In the genomic region with DNA sequence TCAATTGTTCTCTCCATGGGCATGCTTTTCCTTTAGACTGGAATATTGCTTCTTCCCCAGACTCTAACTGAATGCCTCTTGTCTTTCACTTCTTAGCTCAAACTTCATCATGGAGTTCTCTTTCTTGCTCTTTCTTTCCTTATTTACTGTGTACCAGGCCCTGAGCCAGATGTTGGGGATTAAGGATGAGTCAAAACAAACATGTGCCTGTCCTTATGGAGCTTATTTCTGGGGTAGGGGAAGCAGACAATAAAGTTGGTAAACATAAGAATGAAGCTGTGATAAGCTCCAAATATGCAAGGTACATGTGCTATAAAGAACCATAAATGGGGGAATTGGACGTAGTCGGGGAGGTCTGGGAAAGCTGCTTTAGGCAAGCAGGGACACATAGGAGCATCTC, we compare ENCODE assay signal across 22 cellular contexts.
DNase-seq lines count a peak whose midpoint lies in the region; ATAC-seq, FAIRE-seq and TF ChIP-seq lines count a peak whose summit lies in the region.
"Had no signal": no experiment of that assay in that cellular context is flagged by ENCODE, and none has a peak within 500 bp of the region (broad histone marks: within the 10 kb centered on the region; RNA-seq: fewer than 3 reads in every experiment).

No MANE protein-coding gene starts in this region.

- TF ChIP-seq RAD21 in A549 (conservative IDR thresholded peaks at IDR 0.05 in 1 of 2, IDR thresholded peaks at IDR 0.05 in 1 of 2): no peak

- DNase-seq in A549 (ENCODE audit: low read depth in 1 of 2, low spot score in 1 of 2) (peak in 1 of 2 experiments; percentile 22), DMS53 (lab: John Stamatoyannopoulos, UW) (peak; percentile 66), bronchial epithelial cell (ENCODE audit: low read depth) (peak; percentile 24), glutamatergic neuron (no peak), activated T-cell treated with anti-CD3 and anti-CD28 coated beads for 4 hours (no peak)
- DNase-seq: AML-193; Caco-2; CD4-positive, alpha-beta T cell; H9; IMR-90 had no signal

- POLR2A ChIA-PET in A549 (lab: Yijun Ruan, JAX): no interaction called here

- CTCF ChIA-PET in A549 (lab: Yijun Ruan, JAX): interaction anchor here (0.7 to 1.6 kb wide), 4 partner anchors 59 to 378 kb away, joined by 3 to 4 read pairs (median 4); no protein-coding TSS in a partner anchor

- H3K9me3 ChIP-seq in A549: no peaks in the 10 kb centered on the region
- H3K9me3 ChIP-seq: Caco-2 had no signal

- TF ChIP-seq CTCF in A549 (IDR thresholded peaks at IDR 0.05) (no peak), bronchial epithelial cell (IDR thresholded peaks at IDR 0.05; ENCODE audit: insufficient read depth, low read length, severe bottlenecking) (no peak), glutamatergic neuron (IDR thresholded peaks at IDR 0.05; ENCODE audit: partially characterized antibody, unreplicated experiment) (no peak)

- FAIRE-seq in A549 (lab: Jason Lieb, UNC) (peak; percentile 92), bronchial epithelial cell (lab: Jason Lieb, UNC) (no peak)
- FAIRE-seq: A204.1, D721Med, G401.6, GM12891, GM19239, H1, K562 had no signal

- TF ChIP-seq EP300 in A549 (IDR thresholded peaks at IDR 0.05): no peak

- 0 out of 3 replicates have a peak overlapping the region, but pooled peaks have one; percentile 9 for H3K4me2 ChIP-seq in A549

- H3K27me3 ChIP-seq in bronchial epithelial cell (ENCODE audit: control insufficient read depth, insufficient read depth, low read length): no peaks in the 10 kb centered on the region

- no peaks in the 10 kb centered on the region for H3K36me3 ChIP-seq in bronchial epithelial cell (ENCODE audit: control insufficient read depth, insufficient read depth, low read length)

- peaks cover 7% of the 10 kb centered on the region for H3K9me3 Mint-ChIP-seq in glutamatergic neuron (ENCODE audit: unreplicated experiment)
- H3K9me3 Mint-ChIP-seq: CD4-positive, alpha-beta T cell; H9 had no signal

- H3K27ac Mint-ChIP-seq in glutamatergic neuron (ENCODE audit: unreplicated experiment): peak overlapping the region; percentile 89
- H3K27ac Mint-ChIP-seq: CD4-positive, alpha-beta T cell had no signal

- no peak overlapping the region for H3K4me3 ChIP-seq in A549
- no peak overlapping the region for H3K4me3 ChIP-seq in bronchial epithelial cell (ENCODE audit: low read depth, low read length)
- H3K4me3 ChIP-seq: K562 had no signal

- peaks cover 39% of the 10 kb centered on the region for H3K4me1 Mint-ChIP-seq in glutamatergic neuron (ENCODE audit: low read depth, unreplicated experiment)
- H3K4me1 Mint-ChIP-seq: H9 had no signal

- peak overlapping the region; percentile 17 for H3K4me3 Mint-ChIP-seq in glutamatergic neuron (ENCODE audit: unreplicated experiment)
- H3K4me3 Mint-ChIP-seq: CD4-positive, alpha-beta T cell; H9 had no signal

- no peak for TF ChIP-seq POLR2A in A549 (IDR thresholded peaks at IDR 0.05; ENCODE audit: low read length)

- no peaks in the 10 kb centered on the region for H3K27me3 Mint-ChIP-seq in glutamatergic neuron (ENCODE audit: unreplicated experiment)

- peaks cover 13% of the 10 kb centered on the region; the same call in 2 of the 3 replicates for H3K4me1 ChIP-seq in A549
- H3K4me1 ChIP-seq: Caco-2 had no signal

- no peaks in the 10 kb centered on the region for H3K36me3 Mint-ChIP-seq in glutamatergic neuron (ENCODE audit: unreplicated experiment)

- WGBS in A549 (ENCODE audit: missing lambda C conversion rate): 61% methylated on average over 2 of the region's 2 CpGs

- ATAC-seq in A549 (peak in 1 of 2 experiments; percentile 59; a peak in 3 of 6 replicates), HG03460 (IDR thresholded peaks at IDR 0.05; ENCODE audit: unreplicated experiment) (no peak), HG02852 (IDR thresholded peaks at IDR 0.05; ENCODE audit: unreplicated experiment) (no peak), HG03108 (IDR thresholded peaks at IDR 0.05; ENCODE audit: unreplicated experiment) (no peak)
- ATAC-seq: K562 had no signal

- H3K27ac ChIP-seq in A549: no peak overlapping the region
- H3K27ac ChIP-seq: C4-2B, HL-60 had no signal

TF ChIP-seq in A549, 52 proteins besides CTCF, POLR2A, EP300 and RAD21:
- no peak for TF ChIP-seq RFX5 (IDR thresholded peaks at IDR 0.05)
- TF ChIP-seq FOSL2 (IDR thresholded peaks at IDR 0.05): 0 out of 2 replicates have a peak, but pooled peaks have one; percentile 10
- TF ChIP-seq FOSL2 (CRISPR knock-in tag; IDR thresholded peaks at IDR 0.05): peak; percentile 20; the same call in 1 of the 2 replicates
- TF ChIP-seq RCOR1 (IDR thresholded peaks at IDR 0.05; ENCODE audit: low read depth, low read length): no peak
- no peak for TF ChIP-seq GATA3 (IDR thresholded peaks at IDR 0.05; ENCODE audit: borderline replicate concordance)

Comparison
In these comparisons a context has a peak if more than half of its experiments do, and no peak if none do; other contexts are left out.
1. DNase-seq: peak in DMS53 (single experiment) and bronchial epithelial cell (single experiment); none in glutamatergic neuron (single experiment) and activated T-cell treated with anti-CD3 and anti-CD28 coated beads for 4 hours (single experiment).